In genomic region chr10:13913890-13914289, GRCh38 we compare ENCODE assay signal across 23 cellular contexts.
DNase-seq lines count a peak whose midpoint lies in the region; ATAC-seq and TF ChIP-seq lines count a peak whose summit lies in the region.
"Had no signal": no experiment of that assay in that cellular context is flagged by ENCODE, and none has a peak within 500 bp of the region (broad histone marks: within the 10 kb centered on the region; RNA-seq: fewer than 3 reads in every experiment).

No MANE protein-coding gene starts in this region.

- H3K27ac Mint-ChIP-seq in endothelial cell (ENCODE audit: unreplicated experiment): no peak overlapping the region
- H3K27ac Mint-ChIP-seq: effector memory CD8-positive, alpha-beta T cell; GM23338; neural progenitor cell; stimulated activated effector memory CD8-positive, alpha-beta T cell treated with anti-CD3 and anti-CD28 coated beads, Interleukin-12 subunit alpha, Interleukin-12 subunit beta, amount 100 ng/mL, for 72 hours had no signal

- H3K4me3 Mint-ChIP-seq in endothelial cell (ENCODE audit: unreplicated experiment): no peak overlapping the region
- H3K4me3 Mint-ChIP-seq: effector memory CD8-positive, alpha-beta T cell; GM23338; neural progenitor cell; stimulated activated effector memory CD8-positive, alpha-beta T cell treated with anti-CD3 and anti-CD28 coated beads, Interleukin-12 subunit alpha, Interleukin-12 subunit beta, amount 100 ng/mL, for 72 hours had no signal

- H3K4me1 Mint-ChIP-seq in endothelial cell (ENCODE audit: unreplicated experiment): peaks cover 5% of the 10 kb centered on the region
- H3K4me1 Mint-ChIP-seq: stimulated activated effector memory CD8-positive, alpha-beta T cell treated with anti-CD3 and anti-CD28 coated beads, Interleukin-12 subunit alpha, Interleukin-12 subunit beta, amount 100 ng/mL, for 72 hours had no signal

- H3K27ac ChIP-seq in gastroesophageal sphincter: no peak overlapping the region
- H3K27ac ChIP-seq: KMS-11, neural progenitor cell, WERI-Rb-1 had no signal

- DNase-seq in GM06990 (ENCODE audit: extremely low read depth, insufficient read length) (peak; percentile 73), amniotic epithelial cell (ENCODE audit: low read depth) (peak; percentile 29), left lobe of liver (ENCODE audit: low spot score) (no peak), skeletal muscle cell (ENCODE audit: low read depth) (peak; percentile 22), endothelial cell (ENCODE audit: low spot score) (no peak), GM10266 (ENCODE audit: extremely low spot score) (no peak)
- DNase-seq: activated CD4-positive, alpha-beta T cell treated with anti-CD3 and anti-CD28 coated beads, Interleukin-2, amount 50 U/mL, for 48 hours; activated gamma-delta T cell treated with Interleukin-2 at 50 U/mL for 16 hours; central memory CD4-positive, alpha-beta T cell; effector memory CD8-positive, alpha-beta T cell; EL; NCI-H1092; NCI-H2107; NCI-H510A treated with DMSO at 0.1 percent for 48 hours; T-helper 1 cell; trophoblast cell; WERI-Rb-1 had no signal

- peaks cover 1% of the 10 kb centered on the region for H3K27me3 Mint-ChIP-seq in endothelial cell (ENCODE audit: unreplicated experiment)
- H3K27me3 Mint-ChIP-seq: effector memory CD8-positive, alpha-beta T cell had no signal

- H3K27me3 ChIP-seq in GM06990 (replicated peaks; ENCODE audit: control insufficient read depth, insufficient read depth, low read length) (no peaks in the 10 kb centered on the region), gastroesophageal sphincter (no peaks in the 10 kb centered on the region)
- H3K27me3 ChIP-seq: neural progenitor cell had no signal

- H3K36me3 Mint-ChIP-seq in endothelial cell (ENCODE audit: low read depth, unreplicated experiment): peaks cover 3% of the 10 kb centered on the region
- H3K36me3 Mint-ChIP-seq: neural progenitor cell; stimulated activated effector memory CD8-positive, alpha-beta T cell treated with anti-CD3 and anti-CD28 coated beads, Interleukin-12 subunit alpha, Interleukin-12 subunit beta, amount 100 ng/mL, for 72 hours had no signal

- no peaks in the 10 kb centered on the region; the same call in none of the 2 replicates for H3K36me3 ChIP-seq in GM06990 (ENCODE audit: control insufficient read depth, insufficient read depth, low read length)
- H3K36me3 ChIP-seq in gastroesophageal sphincter: no peaks in the 10 kb centered on the region
- H3K36me3 ChIP-seq: neural progenitor cell, WERI-Rb-1 had no signal

- TF ChIP-seq CTCF in GM06990 (IDR thresholded peaks at IDR 0.05; ENCODE audit: insufficient read depth, low read length, poor library complexity, severe bottlenecking) (no peak), endothelial cell (IDR thresholded peaks at IDR 0.05; ENCODE audit: unreplicated experiment) (no peak), gastroesophageal sphincter (IDR thresholded peaks at IDR 0.05) (no peak), GM10266 (IDR thresholded peaks at IDR 0.05; ENCODE audit: control insufficient read depth, insufficient read depth, low read depth, missing control alignments) (no peak)

- no peak for TF ChIP-seq EP300 in gastroesophageal sphincter (IDR thresholded peaks at IDR 0.05)

- ATAC-seq in left lobe of liver (peak; percentile 47), gastroesophageal sphincter (no peak), HG02852 (IDR thresholded peaks at IDR 0.05; ENCODE audit: unreplicated experiment) (no peak)
- ATAC-seq: effector memory CD8-positive, alpha-beta T cell; GM23338; stimulated activated effector memory CD8-positive, alpha-beta T cell treated with anti-CD3 and anti-CD28 coated beads, Interleukin-12 subunit alpha, Interleukin-12 subunit beta, amount 100 ng/mL, for 72 hours had no signal

- H3K9me3 Mint-ChIP-seq in endothelial cell (ENCODE audit: unreplicated experiment): no peaks in the 10 kb centered on the region
- H3K9me3 Mint-ChIP-seq: effector memory CD8-positive, alpha-beta T cell; GM23338; stimulated activated effector memory CD8-positive, alpha-beta T cell treated with anti-CD3 and anti-CD28 coated beads, Interleukin-12 subunit alpha, Interleukin-12 subunit beta, amount 100 ng/mL, for 72 hours had no signal

- WGBS in gastroesophageal sphincter (ENCODE audit: low coverage in 1 of 2), 2 donors: 88 to 89% methylated on average over 3 to 5 of the region's 5 CpGs

- no peak for TF ChIP-seq POLR2A in gastroesophageal sphincter (IDR thresholded peaks at IDR 0.05)

- no peak overlapping the region for H3K4me3 ChIP-seq in GM06990 (replicated peaks; ENCODE audit: low read depth, low read length)
- H3K4me3 ChIP-seq in skeletal muscle cell (ENCODE audit: low read depth, low read length): no peak overlapping the region
- no peak overlapping the region for H3K4me3 ChIP-seq in gastroesophageal sphincter
- H3K4me3 ChIP-seq: GM23338, neural progenitor cell had no signal

- no peaks in the 10 kb centered on the region for H3K4me1 ChIP-seq in gastroesophageal sphincter

- peaks cover 0 to 8% (median 0%) of the 10 kb centered on the region in 3 donors for H3K9me3 ChIP-seq in gastroesophageal sphincter

Comparison
In these comparisons a context has a peak if more than half of its experiments do, and no peak if none do; other contexts are left out.
1. DNase-seq: peak in GM06990 (single experiment), amniotic epithelial cell (single experiment) and skeletal muscle cell (single experiment); none in left lobe of liver (single experiment), endothelial cell (single experiment) and GM10266 (single experiment).